Comparison of ENCODE assay signal across 28 cellular contexts in the genomic region with DNA sequence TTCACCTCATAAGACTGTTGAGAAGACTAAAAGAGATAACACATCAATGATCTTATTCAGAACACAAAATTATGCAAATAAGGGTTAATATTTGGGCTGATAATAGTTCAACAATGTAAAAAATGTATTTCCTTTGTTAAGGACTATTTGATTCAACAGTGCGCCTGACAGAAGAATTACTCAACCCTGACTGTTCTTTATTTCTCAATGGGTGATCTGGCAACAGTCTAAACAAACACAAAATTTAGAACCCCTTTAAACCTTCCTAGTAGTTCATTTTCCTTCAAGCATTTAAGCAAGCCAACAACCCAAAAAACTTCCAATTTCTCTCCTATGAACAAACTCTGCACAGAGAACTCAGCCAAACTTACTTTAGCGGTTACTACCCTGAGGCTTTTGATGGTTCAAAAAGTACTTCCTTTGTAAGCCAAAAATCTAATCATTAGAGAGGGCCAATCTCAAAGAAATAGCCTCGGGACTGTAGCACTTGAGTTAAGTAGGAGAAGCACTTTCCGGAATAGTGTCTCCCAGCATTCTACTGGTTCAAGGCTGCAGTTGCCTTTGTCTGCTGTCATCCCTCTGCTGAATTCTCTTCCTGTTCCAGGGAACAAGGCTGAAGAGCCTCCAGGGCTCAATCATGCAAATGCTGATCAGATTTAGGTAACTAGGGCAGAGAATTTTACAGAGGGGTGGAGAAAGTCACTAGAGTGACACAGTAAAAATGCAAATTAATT. TPM values are rescaled to one million over a fixed set of nuclear protein-coding genes. Genes with fewer than 3 reads are reported as not detected.
DNase-seq lines count a peak whose midpoint lies in the region; ATAC-seq and TF ChIP-seq lines count a peak whose summit lies in the region.
"Had no signal": no experiment of that assay in that cellular context is flagged by ENCODE, and none has a peak within 500 bp of the region (broad histone marks: within the 10 kb centered on the region; RNA-seq: fewer than 3 reads in every experiment).

No MANE protein-coding gene starts in this region.

- intact Hi-C loops in activated CD8-positive, alpha-beta T cell treated with anti-CD3 and anti-CD28 coated beads for 36 hours (cut with micrococcal nuclease): no loop called here

- H3K79me2 ChIP-seq in GM23338 (replicated peaks; ENCODE audit: insufficient read depth) (no peaks in the 10 kb centered on the region), neural progenitor cell (ENCODE audit: low read depth) (no peaks in the 10 kb centered on the region)

- H3K4me1 ChIP-seq in GM23338 (ENCODE audit: insufficient read depth) (no peaks in the 10 kb centered on the region), lung (ENCODE audit: control insufficient read depth in 2 of 2, insufficient read depth in 2 of 2, low read length in 2 of 2) (no peaks in the 10 kb centered on the region), neural progenitor cell (peaks cover 19% of the 10 kb centered on the region)
- H3K4me1 ChIP-seq: esophagus muscularis mucosa, psoas muscle had no signal

- H3K27ac ChIP-seq in GM23338 (ENCODE audit: low read depth) (no peak overlapping the region), lung (ENCODE audit: low read depth in 1 of 2, low read length in 1 of 2) (no peak overlapping the region), neural progenitor cell (no peak overlapping the region)
- H3K27ac ChIP-seq: esophagus muscularis mucosa, KMS-11, psoas muscle, testis had no signal

- no peak overlapping the region for H3K4me3 ChIP-seq in GM23338
- no peak overlapping the region for H3K4me3 ChIP-seq in fibroblast of pulmonary artery (replicated peaks; ENCODE audit: low read depth, low read length)
- no peak overlapping the region for H3K4me3 ChIP-seq in lung
- no peak overlapping the region for H3K4me3 ChIP-seq in neural progenitor cell
- H3K4me3 ChIP-seq: esophagus muscularis mucosa, psoas muscle, testis had no signal

- H3F3A ChIP-seq in GM23338 (replicated peaks; ENCODE audit: low read depth) (no peaks in the 10 kb centered on the region), neural progenitor cell (ENCODE audit: low read depth) (no peaks in the 10 kb centered on the region)

- H3K4me3 Mint-ChIP-seq in GM23338: no peak overlapping the region
- H3K4me3 Mint-ChIP-seq in activated CD8-positive, alpha-beta T cell treated with anti-CD3 and anti-CD28 coated beads for 36 hours: no peak overlapping the region
- no peak overlapping the region for H3K4me3 Mint-ChIP-seq in neural progenitor cell
- H3K4me3 Mint-ChIP-seq: activated CD4-positive, alpha-beta T cell treated with anti-CD3 and anti-CD28 coated beads for 36 hours had no signal

- 55 to 78% methylated on average over 4 of the region's 4 CpGs for WGBS in lung, 2 donors

- H3K27ac Mint-ChIP-seq in GM23338 (no peak overlapping the region), neural progenitor cell (no peak overlapping the region)
- no peak overlapping the region for H3K27ac Mint-ChIP-seq in activated CD8-positive, alpha-beta T cell treated with anti-CD3 and anti-CD28 coated beads for 36 hours
- H3K27ac Mint-ChIP-seq: activated CD4-positive, alpha-beta T cell treated with anti-CD3 and anti-CD28 coated beads for 36 hours had no signal

- H3K4me2 ChIP-seq in GM23338: no peak overlapping the region
- H3K4me2 ChIP-seq in neural progenitor cell: no peak overlapping the region
- H3K4me2 ChIP-seq: KMS-11 had no signal

- H3K9ac ChIP-seq in neural progenitor cell: no peak overlapping the region
- H3K9ac ChIP-seq: KMS-11 had no signal

- H3K36me3 ChIP-seq in GM23338 (ENCODE audit: insufficient read depth): no peaks in the 10 kb centered on the region
- no peaks in the 10 kb centered on the region for H3K36me3 ChIP-seq in lung (ENCODE audit: control insufficient read depth in 2 of 2, insufficient read depth in 2 of 2, low read length in 2 of 2)
- no peaks in the 10 kb centered on the region for H3K36me3 ChIP-seq in neural progenitor cell
- H3K36me3 ChIP-seq: esophagus muscularis mucosa had no signal

- DNase-seq in GM23338 (ENCODE audit: low spot score) (no peak), amniotic epithelial cell (ENCODE audit: low read depth) (peak; percentile 11), fibroblast of pulmonary artery (ENCODE audit: low read depth) (peak; percentile 37), lung (ENCODE audit: low spot score) (no peak), neural progenitor cell (ENCODE audit: low spot score) (no peak), amniotic stem cell (lab: John Stamatoyannopoulos, UW) (no peak)
- DNase-seq in activated CD8-positive, alpha-beta T cell treated with anti-CD3 and anti-CD28 coated beads for 36 hours: no peak
- DNase-seq: activated CD4-positive, alpha-beta T cell treated with anti-CD3 and anti-CD28 coated beads for 36 hours; activated naive CD4-positive, alpha-beta T cell treated with Interleukin-2 at 50 U/mL for 16 hours; activated T-cell treated with anti-CD3 and anti-CD28 coated beads, Interleukin-2, amount 50 U/mL, for 48 hours; C1 segment of cervical spinal cord; Calu3; cerebellar nuclear complex; effector CD8-positive, alpha-beta T cell; NCI-H1694; NCI-H774; OCI-M1; psoas muscle; SHP77 treated with DMSO at 0.1 percent for 48 hours; small intestine; stimulated activated CD4-positive, alpha-beta T cell treated with anti-CD3 and anti-CD28 coated beads, Interleukin-2, amount 100 ng/mL, for 48 hours; stimulated activated naive CD4-positive, alpha-beta T cell; T-helper 1 cell; testis had no signal

- no peaks in the 10 kb centered on the region for H4K20me1 ChIP-seq in GM23338 (replicated peaks; ENCODE audit: insufficient read depth)
- no peaks in the 10 kb centered on the region for H4K20me1 ChIP-seq in neural progenitor cell (ENCODE audit: low read depth)

- H3K9me3 Mint-ChIP-seq in GM23338 (no peaks in the 10 kb centered on the region), neural progenitor cell (peaks cover 3% of the 10 kb centered on the region)
- H3K9me3 Mint-ChIP-seq in activated CD8-positive, alpha-beta T cell treated with anti-CD3 and anti-CD28 coated beads for 36 hours: no peaks in the 10 kb centered on the region

- H3K27me3 ChIP-seq in GM23338 (ENCODE audit: insufficient read depth) (no peaks in the 10 kb centered on the region), lung (ENCODE audit: control insufficient read depth, insufficient read depth) (no peaks in the 10 kb centered on the region), neural progenitor cell (no peaks in the 10 kb centered on the region)
- H3K27me3 ChIP-seq: esophagus muscularis mucosa, testis had no signal

- H3K9me3 ChIP-seq in lung (ENCODE audit: control insufficient read depth in 2 of 2, insufficient read depth in 1 of 2, low read length in 1 of 2) (peaks cover 0 to 1% of the 10 kb centered on the region in 2 donors), neural progenitor cell (ENCODE audit: low read depth) (no peaks in the 10 kb centered on the region)
- H3K9me3 ChIP-seq: esophagus muscularis mucosa, psoas muscle, testis had no signal

- no peak for ATAC-seq in GM23338
- ATAC-seq in lung (ENCODE audit: insufficient read depth, low FRiP score): peak; percentile 51
- no peak for ATAC-seq in activated CD8-positive, alpha-beta T cell treated with anti-CD3 and anti-CD28 coated beads for 36 hours
- no peak for ATAC-seq in GM18909 (IDR thresholded peaks at IDR 0.05; ENCODE audit: poor library complexity, unreplicated experiment)
- ATAC-seq: activated CD4-positive, alpha-beta T cell treated with anti-CD3 and anti-CD28 coated beads for 36 hours; psoas muscle had no signal

- H3K27me3 Mint-ChIP-seq in GM23338 (ENCODE audit: insufficient read depth, low read depth, poor library complexity) (peaks cover under 1% of the 10 kb centered on the region), neural progenitor cell (ENCODE audit: insufficient read depth, low read depth) (peaks cover 6% of the 10 kb centered on the region)
- peaks cover 15% of the 10 kb centered on the region for H3K27me3 Mint-ChIP-seq in activated CD8-positive, alpha-beta T cell treated with anti-CD3 and anti-CD28 coated beads for 36 hours

- H3K36me3 Mint-ChIP-seq in GM23338 (ENCODE audit: low read depth): no peaks in the 10 kb centered on the region
- H3K36me3 Mint-ChIP-seq in activated CD8-positive, alpha-beta T cell treated with anti-CD3 and anti-CD28 coated beads for 36 hours (ENCODE audit: low read depth): no peaks in the 10 kb centered on the region
- peaks cover 2% of the 10 kb centered on the region for H3K36me3 Mint-ChIP-seq in neural progenitor cell

- H2AFZ ChIP-seq in GM23338: peak overlapping the region; percentile 60; the same call in 1 of the 2 replicates
- H2AFZ ChIP-seq in neural progenitor cell (replicated peaks): no peak overlapping the region

- TF ChIP-seq CTCF in GM23338 (conservative IDR thresholded peaks at IDR 0.05; ENCODE audit: low read depth in 2 of 2): no peak
- no peak for TF ChIP-seq CTCF in fibroblast of pulmonary artery (IDR thresholded peaks at IDR 0.05; ENCODE audit: low read length, missing control alignments)
- TF ChIP-seq CTCF in lung (IDR thresholded peaks at IDR 0.05; ENCODE audit: control extremely low read depth, extremely low read depth): no peak
- TF ChIP-seq CTCF in activated CD8-positive, alpha-beta T cell treated with anti-CD3 and anti-CD28 coated beads for 36 hours (IDR thresholded peaks at IDR 0.05): no peak
- TF ChIP-seq CTCF in neural progenitor cell (IDR thresholded peaks at IDR 0.05): no peak

- peaks cover 11% of the 10 kb centered on the region; the same call in 2 of the 3 replicates for H3K4me1 Mint-ChIP-seq in GM23338
- H3K4me1 Mint-ChIP-seq in activated CD8-positive, alpha-beta T cell treated with anti-CD3 and anti-CD28 coated beads for 36 hours (ENCODE audit: low read depth): no peaks in the 10 kb centered on the region
- H3K4me1 Mint-ChIP-seq in neural progenitor cell: peaks cover 24% of the 10 kb centered on the region
- H3K4me1 Mint-ChIP-seq: activated CD4-positive, alpha-beta T cell treated with anti-CD3 and anti-CD28 coated beads for 36 hours had no signal

- CTCF ChIA-PET in activated CD8-positive, alpha-beta T cell treated with anti-CD3 and anti-CD28 coated beads for 36 hours (lab: Charles Lee): no interaction called here

- 0 out of 2 replicates have a peak, but pooled peaks cover 3% of the 10 kb centered on the region for H3K9me2 ChIP-seq in GM23338 (ENCODE audit: insufficient read depth)

- POLR2A ChIA-PET in activated CD8-positive, alpha-beta T cell treated with anti-CD3 and anti-CD28 coated beads for 36 hours (lab: Charles Lee): no interaction called here

TF ChIP-seq in GM23338, 12 proteins besides CTCF, POLR2A, EP300 and RAD21 (continues in another document):
- TF ChIP-seq ZNF114 (CRISPR knock-in tag; IDR thresholded peaks at IDR 0.05): no peak
- TF ChIP-seq EZH2phosphoT487 (IDR thresholded peaks at IDR 0.05; ENCODE audit: unreplicated experiment): no peak
- no peak for TF ChIP-seq STAT1 (IDR thresholded peaks at IDR 0.05; ENCODE audit: unreplicated experiment)
- no peak for TF ChIP-seq POLR2AphosphoS5 (IDR thresholded peaks at IDR 0.05; ENCODE audit: low read depth)
- no peak for TF ChIP-seq NANOG (IDR thresholded peaks at IDR 0.05; ENCODE audit: borderline replicate concordance)

RNA-seq across cellular contexts. Expression of gene MAPK4, which starts 40.9 kb away (rescaled TPM):
- 4.4 and 8.5 TPM in 2 replicates for total RNA-seq in GM23338 (2014; rRNA removed; shearing (Covaris generic))
- polyA plus RNA-seq in GM23338 (2016; fragmentation: Nextera tagmentation; extraction: Ambion mirVana): 1.3 TPM in 2 replicates
- 1 to 10 TPM; 2.6 to 5.2 TPM for total RNA-seq in lung
- polyA plus RNA-seq in lung: 10 to 100 TPM in 1 of 2 donors, 1 to 10 TPM in 1; 1.8 to 10.7 TPM
- not detected for total RNA-seq in activated CD8-positive, alpha-beta T cell treated with anti-CD3 and anti-CD28 coated beads for 36 hours
- total RNA-seq in neural progenitor cell (ENCODE audit: low replicate concordance): 7.0 and 7.9 TPM in 2 replicates
- total RNA-seq: activated CD4-positive, alpha-beta T cell treated with anti-CD3 and anti-CD28 coated beads for 36 hours; Calu3; HT1080 had no signal

Comparison
In these comparisons a context has a peak if more than half of its experiments do, and no peak if none do; other contexts are left out.
1. DNase-seq: peak in amniotic epithelial cell (single experiment) and fibroblast of pulmonary artery (single experiment); none in GM23338 (single experiment), lung (single experiment), activated CD8-positive, alpha-beta T cell treated with anti-CD3 and anti-CD28 coated beads for 36 hours (single experiment), neural progenitor cell (single experiment) and amniotic stem cell (single experiment).